Comparison of ENCODE assay signal across 20 cellular contexts in genomic region chr4:153780876-153781275, GRCh38. TPM values are rescaled to one million over a fixed set of nuclear protein-coding genes. Genes with fewer than 3 reads are reported as not detected.
A peak's percentile ranks its signal among the peaks of the same experiment; 100 is the strongest.
DNase-seq lines count a peak whose midpoint lies in the region; ATAC-seq lines count a peak whose summit lies in the region.
"Had no signal": no experiment of that assay in that cellular context is flagged by ENCODE, and none has a peak within 500 bp of the region (broad histone marks: within the 10 kb centered on the region; RNA-seq: fewer than 3 reads in every experiment).

No MANE protein-coding gene starts in this region.

- intact Hi-C loops in activated CD4-positive, alpha-beta T cell treated with anti-CD3 and anti-CD28 coated beads, Interleukin-2, amount 10 ng/mL, durations not matched to agents 24 days and 14 days (cut with micrococcal nuclease) = loop anchor here (10.0 kb wide), 1 partner anchor 244 kb away; no protein-coding TSS in a partner anchor

- no peak overlapping the region for H3K27ac Mint-ChIP-seq in activated CD4-positive, alpha-beta T cell treated with anti-CD3 and anti-CD28 coated beads, Interleukin-2, amount 10 ng/mL, durations not matched to agents 24 days and 14 days
- H3K27ac Mint-ChIP-seq in activated CD4-positive, alpha-beta T cell treated with anti-CD3 and anti-CD28 coated beads, Interleukin-2, amount 10 ng/mL, durations not matched to agents 7 days and 5 days = no peak overlapping the region
- H3K27ac Mint-ChIP-seq: activated T-cell treated with anti-CD3 and anti-CD28 coated beads, Interleukin-2, amount 50 U/mL, for 72 hours; CD14-positive monocyte had no signal

- no peaks in the 10 kb centered on the region for H3K4me1 Mint-ChIP-seq in activated CD4-positive, alpha-beta T cell treated with anti-CD3 and anti-CD28 coated beads, Interleukin-2, amount 10 ng/mL, durations not matched to agents 24 days and 14 days
- H3K4me1 Mint-ChIP-seq in activated CD4-positive, alpha-beta T cell treated with anti-CD3 and anti-CD28 coated beads, Interleukin-2, amount 10 ng/mL, durations not matched to agents 7 days and 5 days = no peaks in the 10 kb centered on the region

- no peak overlapping the region for H3K4me3 Mint-ChIP-seq in activated CD4-positive, alpha-beta T cell treated with anti-CD3 and anti-CD28 coated beads, Interleukin-2, amount 10 ng/mL, durations not matched to agents 24 days and 14 days
- H3K4me3 Mint-ChIP-seq in activated CD4-positive, alpha-beta T cell treated with anti-CD3 and anti-CD28 coated beads, Interleukin-2, amount 10 ng/mL, durations not matched to agents 7 days and 5 days = no peak overlapping the region
- H3K4me3 Mint-ChIP-seq: activated T-cell treated with anti-CD3 and anti-CD28 coated beads, Interleukin-2, amount 50 U/mL, for 72 hours had no signal

- CTCF ChIA-PET in activated CD4-positive, alpha-beta T cell treated with anti-CD3 and anti-CD28 coated beads, Interleukin-2, amount 10 ng/mL, durations not matched to agents 7 days and 5 days (lab: Charles Lee) = interaction anchor here (1.0 kb wide), 1 partner anchor 10 kb away, joined by 3 read pairs; no protein-coding TSS in a partner anchor

- H3K9me3 Mint-ChIP-seq in activated CD4-positive, alpha-beta T cell treated with anti-CD3 and anti-CD28 coated beads, Interleukin-2, amount 10 ng/mL, durations not matched to agents 24 days and 14 days = peaks cover 3% of the 10 kb centered on the region
- H3K9me3 Mint-ChIP-seq in activated CD4-positive, alpha-beta T cell treated with anti-CD3 and anti-CD28 coated beads, Interleukin-2, amount 10 ng/mL, durations not matched to agents 7 days and 5 days = no peaks in the 10 kb centered on the region
- H3K9me3 Mint-ChIP-seq: activated T-cell treated with anti-CD3 and anti-CD28 coated beads, Interleukin-2, amount 50 U/mL, for 72 hours had no signal

- ATAC-seq in GM21825 (IDR thresholded peaks at IDR 0.05; ENCODE audit: unreplicated experiment) (peak; percentile 71), HG03342 (IDR thresholded peaks at IDR 0.05; ENCODE audit: unreplicated experiment) (peak; percentile 86)
- ATAC-seq: activated T-cell treated with anti-CD3 and anti-CD28 coated beads, Interleukin-2, amount 50 U/mL, for 72 hours; pancreas had no signal

- no peaks in the 10 kb centered on the region for H3K36me3 Mint-ChIP-seq in activated CD4-positive, alpha-beta T cell treated with anti-CD3 and anti-CD28 coated beads, Interleukin-2, amount 10 ng/mL, durations not matched to agents 24 days and 14 days (ENCODE audit: low read depth)
- H3K36me3 Mint-ChIP-seq in activated CD4-positive, alpha-beta T cell treated with anti-CD3 and anti-CD28 coated beads, Interleukin-2, amount 10 ng/mL, durations not matched to agents 7 days and 5 days (ENCODE audit: low read depth) = no peaks in the 10 kb centered on the region
- H3K36me3 Mint-ChIP-seq: CD14-positive monocyte had no signal

- POLR2A ChIA-PET in activated CD4-positive, alpha-beta T cell treated with anti-CD3 and anti-CD28 coated beads, Interleukin-2, amount 10 ng/mL, durations not matched to agents 7 days and 5 days (lab: Charles Lee) = no interaction called here

- H3K27me3 Mint-ChIP-seq in activated CD4-positive, alpha-beta T cell treated with anti-CD3 and anti-CD28 coated beads, Interleukin-2, amount 10 ng/mL, durations not matched to agents 24 days and 14 days = peaks cover 67% of the 10 kb centered on the region
- H3K27me3 Mint-ChIP-seq in activated CD4-positive, alpha-beta T cell treated with anti-CD3 and anti-CD28 coated beads, Interleukin-2, amount 10 ng/mL, durations not matched to agents 7 days and 5 days = peaks cover 49% of the 10 kb centered on the region

- DNase-seq in activated CD4-positive, alpha-beta T cell treated with anti-CD3 and anti-CD28 coated beads, Interleukin-2, amount 10 ng/mL, durations not matched to agents 24 days and 14 days = peak; percentile 24
- no peak for DNase-seq in activated CD4-positive, alpha-beta T cell treated with anti-CD3 and anti-CD28 coated beads, Interleukin-2, amount 10 ng/mL, durations not matched to agents 7 days and 5 days
- no peak for DNase-seq in NCI-H526 treated with DMSO at 0.1 percent for 48 hours (lab: John Stamatoyannopoulos, UW)
- no peak for DNase-seq in activated naive CD4-positive, alpha-beta T cell treated with anti-CD3 and anti-CD28 coated beads, Interleukin-2, amount 50 U/mL, for 16 hours
- DNase-seq in DMS153 (lab: John Stamatoyannopoulos, UW) = no peak
- DNase-seq in NCI-H69 (lab: John Stamatoyannopoulos, UW) = no peak
- DNase-seq: activated CD4-positive, alpha-beta T cell treated with anti-CD3 and anti-CD28 coated beads, Interleukin-2, amount 50 U/mL, for 1 hour; activated T-cell treated with anti-CD3 and anti-CD28 coated beads, Interleukin-2, amount 50 U/mL, for 72 hours; glutamatergic neuron; GOT3; NCI-H1417 treated with DMSO at 0.1 percent for 48 hours; spleen had no signal

RNA-seq across cellular contexts. Expression of gene SFRP2, which starts 8.0 kb away (rescaled TPM):
- not detected in 2 replicates for total RNA-seq in activated CD4-positive, alpha-beta T cell treated with anti-CD3 and anti-CD28 coated beads, Interleukin-2, amount 10 ng/mL, durations not matched to agents 24 days and 14 days
- not detected for total RNA-seq in activated CD4-positive, alpha-beta T cell treated with anti-CD3 and anti-CD28 coated beads, Interleukin-2, amount 10 ng/mL, durations not matched to agents 7 days and 5 days
- total RNA-seq: activated T-cell treated with anti-CD3 and anti-CD28 coated beads, Interleukin-2, amount 50 U/mL, for 72 hours; epithelial cell of proximal tubule; T-helper 2 cell treated with Interferon-gamma antibody and Interleukin-4, amounts not matched to agents 100 ng/mL and 5 ng/mL, for 36 hours had no signal

RNA-seq across cellular contexts. Expression of gene RNF175, which starts 21.1 kb away (rescaled TPM):
- total RNA-seq in activated CD4-positive, alpha-beta T cell treated with anti-CD3 and anti-CD28 coated beads, Interleukin-2, amount 10 ng/mL, durations not matched to agents 24 days and 14 days = not detected in 2 replicates
- total RNA-seq in activated CD4-positive, alpha-beta T cell treated with anti-CD3 and anti-CD28 coated beads, Interleukin-2, amount 10 ng/mL, durations not matched to agents 7 days and 5 days = not detected
- total RNA-seq: K562; pancreas; subcutaneous adipose tissue; T-helper 2 cell treated with Interferon-gamma antibody and Interleukin-4, amounts not matched to agents 100 ng/mL and 5 ng/mL, for 36 hours had no signal
